Comparison of ENCODE assay signal across 14 cellular contexts in genomic region chr11:7609015-7609414, GRCh38.
"Had no signal": no experiment of that assay in that cellular context is flagged by ENCODE, and none has a peak within 500 bp of the region (broad histone marks: within the 10 kb centered on the region; RNA-seq: fewer than 3 reads in every experiment).

No MANE protein-coding gene starts in this region.

- DNase-seq: activated CD4-positive, alpha-beta memory T cell treated with anti-CD3 and anti-CD28 coated beads, Interleukin-2, amount 10 ng/mL, durations not matched to agents 7 days and 5 days; activated CD4-positive, alpha-beta T cell treated with anti-CD3 and anti-CD28 coated beads for 4 hours; activated effector memory CD4-positive, alpha-beta T cell treated with Interleukin-2 at 50 U/mL for 16 hours; activated T-cell treated with anti-CD3 and anti-CD28 coated beads, Interleukin-2, amount 50 U/mL, for 24 hours; amniotic stem cell; kidney glomerular epithelial cell; pancreas; small intestine; stimulated activated CD4-positive, alpha-beta T cell treated with anti-CD3 and anti-CD28 coated beads, Interleukin-4, amount 100 ng/mL, for 24 hours; stimulated activated naive CD4-positive, alpha-beta T cell treated with Interleukin-2 at 50 U/mL for 16 hours; T-helper 17 cell had no signal

- H3K36me3 ChIP-seq: pancreas had no signal

- H3K9me3 ChIP-seq: body of pancreas, pancreas, right atrium auricular region had no signal

- H3K27me3 ChIP-seq: body of pancreas, pancreas, right atrium auricular region had no signal

- H3K4me3 ChIP-seq: body of pancreas, coronary artery, pancreas, right atrium auricular region had no signal
